Comparison of ENCODE assay signal across 29 cellular contexts in the genomic region with DNA sequence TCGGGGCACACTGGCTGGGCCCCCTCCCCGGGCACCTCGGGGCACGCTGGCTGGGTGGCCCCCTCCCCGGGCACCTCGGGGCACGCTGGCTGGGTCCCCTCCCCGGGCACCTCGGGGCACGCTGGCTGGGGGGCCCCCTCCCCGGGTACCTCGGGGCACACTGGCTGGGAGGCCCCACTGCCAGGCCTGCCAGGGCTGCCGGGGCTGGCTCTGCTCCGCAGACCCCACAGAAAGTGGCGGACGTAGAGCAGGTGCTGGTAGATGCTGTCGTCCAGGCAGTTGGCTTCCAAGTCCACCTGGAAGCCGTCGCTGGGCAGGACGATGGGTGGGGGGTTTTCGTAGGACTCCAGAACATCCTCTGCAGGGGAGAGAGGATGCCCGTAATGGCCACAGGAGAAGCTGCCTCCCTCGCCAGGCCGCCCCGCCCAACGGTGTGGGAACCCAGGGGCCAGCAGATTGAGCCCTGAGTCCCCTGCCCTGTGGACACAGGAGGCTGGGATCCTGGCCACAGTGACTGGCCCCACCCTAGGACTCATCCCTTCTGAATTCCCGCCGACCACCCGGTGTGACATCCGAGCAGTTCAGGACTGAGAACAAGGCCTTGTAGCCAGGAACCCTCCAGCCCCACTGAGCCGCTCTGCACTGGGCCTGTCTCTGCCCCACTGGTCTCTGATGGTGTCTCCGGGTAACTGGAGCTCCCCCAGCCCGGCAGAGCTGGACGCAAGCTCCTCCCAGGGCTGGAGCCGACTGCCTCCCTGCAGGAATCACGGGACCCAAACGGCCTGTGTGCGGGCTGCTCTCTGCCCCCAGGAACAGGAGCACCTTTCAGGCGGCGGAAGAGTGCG. TPM values are rescaled to one million over a fixed set of nuclear protein-coding genes. Genes with fewer than 3 reads are reported as not detected.
DNase-seq lines count a peak whose midpoint lies in the region; ATAC-seq and TF ChIP-seq lines count a peak whose summit lies in the region.
"Had no signal": no experiment of that assay in that cellular context is flagged by ENCODE, and none has a peak within 500 bp of the region (broad histone marks: within the 10 kb centered on the region; RNA-seq: fewer than 3 reads in every experiment).

No MANE protein-coding gene starts in this region.

- peaks cover 6 to 16% of the 10 kb centered on the region in 2 experiments for H3K4me1 Mint-ChIP-seq in H9
- H3K4me1 Mint-ChIP-seq in WTC11 = peaks cover 4% of the 10 kb centered on the region
- H3K4me1 Mint-ChIP-seq: activated T-helper 17 cell treated with anti-CD3 and anti-CD28 coated beads, Interleukin-2, amount 50 U/mL, for 72 hours had no signal

- H3K23me2 ChIP-seq in H9 (ENCODE audit: insufficient read length, low read depth, low read length, poor library complexity, severe bottlenecking) = no peaks in the 10 kb centered on the region

- H2AK5ac ChIP-seq in H9 (ENCODE audit: insufficient read length, low read length) = no peak overlapping the region

- no CpG with 5 or more reads among the region's 41 CpGs for WGBS in H9 (ENCODE audit: extremely low coverage, insufficient read length, low lambda C conversion rate)
- WGBS in sigmoid colon, 2 donors = 69 to 81% methylated on average over 41 of the region's 41 CpGs

- intact Hi-C loops in sigmoid colon (cut with DNase I) = no loop called here

- no peaks in the 10 kb centered on the region for H3K79me2 ChIP-seq in H9 (ENCODE audit: insufficient read depth, low read length)

- H3K4me2 ChIP-seq in H9 (ENCODE audit: insufficient read depth, insufficient read length, low read length) = no peak overlapping the region

- H3K14ac ChIP-seq in H9 (ENCODE audit: insufficient read depth, low read length) = peak overlapping the region; percentile 6; the same call in 1 of the 2 replicates

- H3K4me3 ChIP-seq in sigmoid colon = no peak overlapping the region
- H3K4me3 ChIP-seq: cardiac muscle cell, GM12878 had no signal

- no peak overlapping the region for H4K8ac ChIP-seq in H9 (replicated peaks; ENCODE audit: insufficient read length, low read depth, low read length)

- no peak overlapping the region for H2BK20ac ChIP-seq in H9 (ENCODE audit: low read depth, low read length, poor library complexity, severe bottlenecking)

- H3K23ac ChIP-seq in H9 (ENCODE audit: insufficient read length, low read depth, low read length) = no peak overlapping the region

- H3T11ph ChIP-seq in H9 (ENCODE audit: low read length) = no peak overlapping the region

- H2BK120ac ChIP-seq in H9 (ENCODE audit: low read depth, low read length, poor library complexity, severe bottlenecking) = no peak overlapping the region

- CTCF ChIA-PET in WTC11 (lab: Charles Lee) = interaction anchor here (1.2 to 1.8 kb wide), 4 partner anchors 11 to 79 kb away, joined by 4 to 32 read pairs (median 6); no protein-coding TSS in a partner anchor

- H3K27ac ChIP-seq in H9 (ENCODE audit: insufficient read length, low read depth, low read length) (no peak overlapping the region), sigmoid colon (no peak overlapping the region), foreskin keratinocyte (no peak overlapping the region)
- H3K27ac ChIP-seq: C4-2B, cardiac muscle cell had no signal

- H3K27ac Mint-ChIP-seq in H9 = peak overlapping the region in 2 of 3 experiments; percentile 77 to 78; a peak in 4 of 7 replicates
- peak overlapping the region; percentile 85; the same call in 1 of the 2 replicates for H3K27ac Mint-ChIP-seq in WTC11
- H3K27ac Mint-ChIP-seq: activated CD4-positive, alpha-beta memory T cell treated with anti-CD3 and anti-CD28 coated beads for 36 hours; activated naive CD4-positive, alpha-beta T cell treated with anti-CD3 and anti-CD28 coated beads, Interleukin-2, amount 50 U/mL, for 72 hours; activated T-helper 17 cell treated with anti-CD3 and anti-CD28 coated beads, Interleukin-2, amount 50 U/mL, for 72 hours; immature natural killer cell; naive B cell had no signal

- TF ChIP-seq POLR2A in sigmoid colon (IDR thresholded peaks at IDR 0.05) = no peak

- H3K4me1 ChIP-seq in H9 (ENCODE audit: insufficient read depth, low read length) = no peaks in the 10 kb centered on the region
- H3K4me1 ChIP-seq in sigmoid colon = no peaks in the 10 kb centered on the region
- H3K4me1 ChIP-seq in foreskin keratinocyte = no peaks in the 10 kb centered on the region

- POLR2A ChIA-PET in WTC11 (lab: Charles Lee) = interaction anchor here (0.6 kb wide), 1 partner anchor 12 kb away, joined by 3 read pairs; no protein-coding TSS in a partner anchor

- ATAC-seq in WTC11 (peak; percentile 70), HG03378 (IDR thresholded peaks at IDR 0.05; ENCODE audit: unreplicated experiment) (no peak), foreskin keratinocyte (no peak)
- ATAC-seq in stimulated activated naive CD8-positive, alpha-beta T cell treated with anti-CD3 and anti-CD28 coated beads, Interleukin-15, Interleukin-2, amounts not matched to agents 100 U/mL and 50 U/mL, for 24 hours = no peak
- ATAC-seq: activated CD4-positive, CD25-positive, alpha-beta regulatory T cell treated with anti-CD3 and anti-CD28 coated beads, Interleukin-2, amount 50 U/mL, for 24 hours; activated naive CD4-positive, alpha-beta T cell treated with anti-CD3 and anti-CD28 coated beads, Interleukin-2, amount 50 U/mL, for 72 hours; activated T-helper 17 cell treated with anti-CD3 and anti-CD28 coated beads, Interleukin-2, amount 50 U/mL, for 72 hours; esophagus mucosa; GM12878; left lobe of liver had no signal

- H3K9me3 ChIP-seq in H9 (ENCODE audit: control insufficient read depth, low read depth, low read length) (no peaks in the 10 kb centered on the region), sigmoid colon (no peaks in the 10 kb centered on the region)

- peaks cover 11% of the 10 kb centered on the region for H3K27me3 Mint-ChIP-seq in H9 (ENCODE audit: low read depth)
- peaks cover 14% of the 10 kb centered on the region for H3K27me3 Mint-ChIP-seq in WTC11 (ENCODE audit: low read depth)

- H3K4me3 Mint-ChIP-seq in H9 = no peak overlapping the region
- H3K4me3 Mint-ChIP-seq in WTC11 = no peak overlapping the region
- H3K4me3 Mint-ChIP-seq: activated CD4-positive, alpha-beta memory T cell treated with anti-CD3 and anti-CD28 coated beads for 36 hours; activated T-helper 17 cell treated with anti-CD3 and anti-CD28 coated beads, Interleukin-2, amount 50 U/mL, for 72 hours; immature natural killer cell; naive B cell had no signal

- H3K36me3 ChIP-seq in sigmoid colon = no peaks in the 10 kb centered on the region
- H3K36me3 ChIP-seq: cardiac muscle cell had no signal

- no peak overlapping the region for H3K18ac ChIP-seq in H9 (ENCODE audit: insufficient read length, low read depth, low read length)

- no peak overlapping the region for H2BK5ac ChIP-seq in H9 (ENCODE audit: insufficient read length, low read length)

- H3K36me3 Mint-ChIP-seq in H9 (ENCODE audit: insufficient read depth in 1 of 3, low read depth in 3 of 3) (peaks cover 0 to 4% (median 0%) of the 10 kb centered on the region in 3 experiments; a peak in 1 of 7 replicates), WTC11 (no peaks in the 10 kb centered on the region)
- H3K36me3 Mint-ChIP-seq: activated CD4-positive, alpha-beta memory T cell treated with anti-CD3 and anti-CD28 coated beads for 36 hours; activated naive CD4-positive, alpha-beta T cell treated with anti-CD3 and anti-CD28 coated beads, Interleukin-2, amount 50 U/mL, for 72 hours; immature natural killer cell; naive B cell had no signal

- H2AFZ ChIP-seq in H9 (ENCODE audit: low read length) = no peak overlapping the region

- H3K27me3 ChIP-seq in H9 (ENCODE audit: insufficient read depth, low read length) = no peaks in the 10 kb centered on the region
- H3K27me3 ChIP-seq in sigmoid colon = peaks cover 0 to 5% (median 4%) of the 10 kb centered on the region in 3 donors
- peaks cover 19% of the 10 kb centered on the region for H3K27me3 ChIP-seq in foreskin keratinocyte
- H3K27me3 ChIP-seq: cardiac muscle cell had no signal

- peak; percentile 58 for DNase-seq in H9
- DNase-seq in WTC11 (ENCODE audit: low spot score) = peak; percentile 35
- DNase-seq in left kidney (ENCODE audit: low read depth, low spot score) = peak; percentile 84
- DNase-seq in sigmoid colon = peak; percentile 61
- no peak for DNase-seq in stimulated activated naive CD8-positive, alpha-beta T cell treated with anti-CD3 and anti-CD28 coated beads, Interleukin-15, Interleukin-2, amounts not matched to agents 100 U/mL and 50 U/mL, for 24 hours
- DNase-seq in foreskin keratinocyte = no peak
- DNase-seq: activated CD4-positive, alpha-beta memory T cell treated with anti-CD3 and anti-CD28 coated beads for 36 hours; activated CD8-positive, alpha-beta memory T cell treated with anti-CD3 and anti-CD28 coated beads, Interleukin-2, amount 50 U/mL, for 48 hours; anterior cingulate cortex; cortex of kidney; foreskin fibroblast; GOT3; immature natural killer cell; KBM-7; naive B cell; NCI-H1105 treated with DMSO at 0.1 percent for 48 hours; NCI-H2029; NCI-H526 treated with DMSO at 0.1 percent for 48 hours; stimulated activated CD4-positive, alpha-beta T cell treated with anti-CD3 and anti-CD28 coated beads, Interleukin-2, amount 100 ng/mL, for 48 hours had no signal

- no peaks in the 10 kb centered on the region for H4K20me1 ChIP-seq in H9 (ENCODE audit: control insufficient read depth, insufficient read depth, insufficient read length)

- no peak overlapping the region for H4K5ac ChIP-seq in H9 (ENCODE audit: insufficient read length, low read depth, low read length)

- no peak overlapping the region for H3K4ac ChIP-seq in H9 (ENCODE audit: low read depth, low read length)

- H3K79me1 ChIP-seq in H9 (ENCODE audit: insufficient read depth, low read depth, low read length, poor library complexity, severe bottlenecking) = no peaks in the 10 kb centered on the region

- no peak for TF ChIP-seq EP300 in sigmoid colon (IDR thresholded peaks at IDR 0.05)

- H4K91ac ChIP-seq in H9 (ENCODE audit: insufficient read length, low read depth, low read length) = no peak overlapping the region

- H3K56ac ChIP-seq in H9 (ENCODE audit: insufficient read length, low read depth, low read length) = no peak overlapping the region

- H3K9ac ChIP-seq in H9 (ENCODE audit: extremely low read depth, insufficient read length, low read length) = no peak overlapping the region

- no peak for TF ChIP-seq CTCF in H9 (conservative IDR thresholded peaks at IDR 0.05)
- TF ChIP-seq CTCF in WTC11 (IDR thresholded peaks at IDR 0.05) = no peak
- TF ChIP-seq CTCF in sigmoid colon (IDR thresholded peaks at IDR 0.05) = no peak
- TF ChIP-seq CTCF in foreskin keratinocyte (conservative IDR thresholded peaks at IDR 0.05) = no peak

- no peak overlapping the region for H2BK15ac ChIP-seq in H9 (ENCODE audit: low read depth, low read length)

- H3K9me3 Mint-ChIP-seq in H9 (no peaks in the 10 kb centered on the region), WTC11 (no peaks in the 10 kb centered on the region)
- H3K9me3 Mint-ChIP-seq: activated CD4-positive, alpha-beta memory T cell treated with anti-CD3 and anti-CD28 coated beads for 36 hours; activated naive CD4-positive, alpha-beta T cell treated with anti-CD3 and anti-CD28 coated beads, Interleukin-2, amount 50 U/mL, for 72 hours; activated T-helper 17 cell treated with anti-CD3 and anti-CD28 coated beads, Interleukin-2, amount 50 U/mL, for 72 hours; immature natural killer cell; naive B cell had no signal

- H2BK12ac ChIP-seq in H9 (ENCODE audit: insufficient read length, low read depth, low read length) = no peak overlapping the region

RNA-seq across cellular contexts. Expression of gene AP5Z1, which starts 28.2 kb away (rescaled TPM):
- 38.3 and 39.2 TPM in 2 replicates for total RNA-seq in H9 (2021)
- total RNA-seq in WTC11 (2021) = 25.6 to 29.4 TPM (median 27.9 TPM) in 3 replicates
- 10 to 100 TPM; 17.1 to 24.6 (median 19.8) TPM for total RNA-seq in sigmoid colon
- polyA plus RNA-seq in sigmoid colon = 10 to 100 TPM; 16.8 to 66.0 (median 20.3) TPM
- total RNA-seq in foreskin keratinocyte = 21.3 and 25.8 TPM in 2 replicates
- polyA plus RNA-seq in foreskin keratinocyte = 21.8 and 29.1 TPM in 2 replicates

RNA-seq across cellular contexts. Expression of gene PAPOLB, which starts 58.2 kb away (rescaled TPM):
- total RNA-seq in H9 (2021) (0.04 and 0.13 TPM in 2 replicates), WTC11 (2021) (0.23 to 0.31 TPM (median 0.27 TPM) in 3 replicates), sigmoid colon (1 to 10 TPM in 1 of 4 donors, under 1 TPM in 2, not detected in 1; 0.27 to 1.1 (median 0.49) TPM), foreskin keratinocyte (not detected in 2 replicates)
- polyA plus RNA-seq in sigmoid colon (under 1 TPM in 1 of 3 donors, not detected in 2; 0.03 TPM), foreskin keratinocyte (not detected in 2 replicates)
- total RNA-seq: activated CD4-positive, alpha-beta memory T cell treated with anti-CD3 and anti-CD28 coated beads for 36 hours; activated naive CD4-positive, alpha-beta T cell treated with anti-CD3 and anti-CD28 coated beads, Interleukin-2, amount 50 U/mL, for 72 hours; activated T-helper 17 cell treated with anti-CD3 and anti-CD28 coated beads, Interleukin-2, amount 50 U/mL, for 72 hours; esophagus mucosa; GM12878; left lobe of liver; MCF 10A had no signal
- polyA plus RNA-seq: cardiac muscle cell had no signal

Comparison
In these comparisons a context has a peak if more than half of its experiments do, and no peak if none do; other contexts are left out.
1. DNase-seq: peak in H9 (single experiment), WTC11 (single experiment), left kidney (single experiment) and sigmoid colon (single experiment); none in stimulated activated naive CD8-positive, alpha-beta T cell treated with anti-CD3 and anti-CD28 coated beads, Interleukin-15, Interleukin-2, amounts not matched to agents 100 U/mL and 50 U/mL, for 24 hours (single experiment) and foreskin keratinocyte (0 of 2).